Comparison of ENCODE assay signal across 25 cellular contexts in the genomic region with DNA sequence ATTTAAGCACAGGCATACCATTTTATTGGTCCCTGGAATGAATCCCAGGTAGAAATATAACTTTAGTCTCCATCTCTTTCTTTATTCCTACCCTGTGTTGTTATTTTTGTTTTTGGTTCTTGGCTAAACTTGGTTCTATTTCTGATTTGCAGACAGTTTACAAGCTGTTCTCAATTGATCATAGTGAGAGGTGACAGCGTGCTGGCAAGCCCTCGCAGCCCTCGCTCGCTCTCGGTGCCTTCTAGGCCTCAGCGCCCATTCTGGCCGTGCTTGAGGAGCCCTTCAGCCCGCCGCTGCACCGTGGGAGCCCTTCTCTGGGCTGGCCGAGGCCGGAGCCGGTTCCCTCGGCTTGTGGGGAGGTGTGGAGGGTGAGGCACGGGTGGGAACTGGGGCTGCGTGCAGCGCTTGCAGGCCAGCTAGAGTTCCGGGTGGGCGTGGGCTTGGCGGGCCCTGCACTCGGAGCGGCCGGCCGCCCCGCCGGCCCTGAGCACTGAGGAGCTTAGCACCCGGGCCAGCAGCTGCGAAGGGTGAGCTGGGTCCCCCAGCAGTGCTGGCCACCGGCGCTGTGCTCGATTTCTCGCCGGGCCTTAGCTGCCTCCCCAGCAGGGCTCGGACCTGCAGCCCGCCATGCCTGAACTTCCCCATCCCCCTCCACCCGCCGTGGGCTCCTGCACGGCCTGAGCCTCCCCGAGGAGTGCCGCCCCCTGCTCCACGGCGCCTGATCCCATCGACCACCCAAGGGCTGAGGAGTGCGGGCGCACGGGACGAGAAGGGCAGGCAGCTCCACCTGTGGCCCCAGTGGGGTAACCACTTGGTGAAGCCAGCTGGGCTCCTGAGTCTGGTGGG. TPM values are rescaled to one million over a fixed set of nuclear protein-coding genes. Genes with fewer than 3 reads are reported as not detected.
DNase-seq lines count a peak whose midpoint lies in the region; ATAC-seq, FAIRE-seq and TF ChIP-seq lines count a peak whose summit lies in the region.
"Had no signal": no experiment of that assay in that cellular context is flagged by ENCODE, and none has a peak within 500 bp of the region (broad histone marks: within the 10 kb centered on the region; RNA-seq: fewer than 3 reads in every experiment).

No MANE protein-coding gene starts in this region.

- H3K27ac Mint-ChIP-seq in activated T-cell treated with anti-CD3 and anti-CD28 coated beads, Interleukin-2, amount 50 U/mL, for 24 hours, result no peak overlapping the region
- H3K27ac Mint-ChIP-seq: CD4-positive, alpha-beta memory T cell; HFFc6 had no signal

- in situ Hi-C loops in HepG2 (cut with HindIII; ENCODE audit: extremely low pct_ligation_motif_present, low pct_unique_long_range_greater_than_20kb) (no loop called here), GM13977 (cut with MboI; ENCODE audit: low pct_unique_long_range_greater_than_20kb, low sequenced_read_pairs, unreplicated experiment) (no loop called here)

- no peaks in the 10 kb centered on the region for H4K20me1 ChIP-seq in HepG2 (ENCODE audit: insufficient read depth, low read length)
- H4K20me1 ChIP-seq: BLaER1 treated with 17β-estradiol and CSF1 and Interleukin-3, amounts not matched to agents 10 nM and 100 nM had no signal

- POLR2A ChIA-PET in HepG2 (lab: Yijun Ruan, JAX), result no interaction called here

- no peak overlapping the region for H3K4me3 Mint-ChIP-seq in activated T-cell treated with anti-CD3 and anti-CD28 coated beads, Interleukin-2, amount 50 U/mL, for 24 hours
- H3K4me3 Mint-ChIP-seq: CD4-positive, alpha-beta memory T cell; HFFc6 had no signal

- intact Hi-C loops in body of pancreas (cut with DNase I) (no loop called here), HepG2 (cut with micrococcal nuclease; ENCODE audit: unreplicated experiment) (no loop called here)

- no peak overlapping the region for H2BK5ac ChIP-seq in neuronal stem cell (ENCODE audit: low read length)

- TF ChIP-seq CTCF in 22Rv1 (IDR thresholded peaks at IDR 0.05), result no peak
- no peak for TF ChIP-seq CTCF in body of pancreas (IDR thresholded peaks at IDR 0.05)
- TF ChIP-seq CTCF in HepG2 (CRISPR knock-in tag; IDR thresholded peaks at IDR 0.05), result no peak
- TF ChIP-seq CTCF in GM13977 (IDR thresholded peaks at IDR 0.05; ENCODE audit: extremely low read depth, insufficient read depth, missing control alignments), result no peak

- peak overlapping the region; percentile 45 for H3K27ac ChIP-seq in 22Rv1
- peak overlapping the region in 3 of 4 donors; percentile 38 to 70 (median 64) for H3K27ac ChIP-seq in body of pancreas
- H3K27ac ChIP-seq in HepG2 (ENCODE audit: extremely low read length, insufficient read depth, low read length), result no peak overlapping the region
- no peak overlapping the region for H3K27ac ChIP-seq in neuronal stem cell (replicated peaks; ENCODE audit: low read length)
- H3K27ac ChIP-seq: BLaER1 treated with 17β-estradiol and CSF1 and Interleukin-3, amounts not matched to agents 10 nM and 100 nM had no signal

- CTCF ChIA-PET in HepG2 (lab: Yijun Ruan, JAX; ENCODE audit: low intra/inter-chr PET ratio, low total read pairs), result no interaction called here

- TF ChIP-seq POLR2A in body of pancreas (IDR thresholded peaks at IDR 0.05) (no peak), HepG2 (IDR thresholded peaks at IDR 0.05; ENCODE audit: insufficient read depth in 1 of 2, low read depth in 2 of 2, low read length in 2 of 2) (no peak)

- no peaks in the 10 kb centered on the region for H3K36me3 Mint-ChIP-seq in activated T-cell treated with anti-CD3 and anti-CD28 coated beads, Interleukin-2, amount 50 U/mL, for 24 hours (ENCODE audit: low read depth)
- H3K36me3 Mint-ChIP-seq: CD4-positive, alpha-beta memory T cell had no signal

- no peaks in the 10 kb centered on the region for H3K79me2 ChIP-seq in HepG2 (ENCODE audit: insufficient read depth, low read length)

- 56 to 95% methylated on average over 12 to 37 of the region's 47 CpGs for WGBS in body of pancreas, 2 donors
- WGBS in HepG2 (ENCODE audit: low lambda C conversion rate), result 88% methylated on average over 17 of the region's 47 CpGs
- WGBS in neuronal stem cell (ENCODE audit: extremely low coverage in 2 of 2, insufficient read length in 2 of 2, insufficient replicate concordance in 1 of 2), 2 donors, result no CpG with 5 or more reads among the region's 47 CpGs

- TF ChIP-seq EP300 in HepG2 (IDR thresholded peaks at IDR 0.05; ENCODE audit: low read depth in 2 of 2, low read length in 2 of 2) (no peak), HepG2 (CRISPR knock-in tag; IDR thresholded peaks at IDR 0.05; ENCODE audit: borderline replicate concordance) (no peak)

- H3K27me3 Mint-ChIP-seq in activated T-cell treated with anti-CD3 and anti-CD28 coated beads, Interleukin-2, amount 50 U/mL, for 24 hours, result peaks cover 3% of the 10 kb centered on the region

- H3K27me3 ChIP-seq in body of pancreas, result no peaks in the 10 kb centered on the region
- no peaks in the 10 kb centered on the region for H3K27me3 ChIP-seq in HepG2 (ENCODE audit: control insufficient read depth in 1 of 2, insufficient read depth in 2 of 2, low read length in 2 of 2)
- no peaks in the 10 kb centered on the region for H3K27me3 ChIP-seq in neuronal stem cell (ENCODE audit: control insufficient read depth in 3 of 3, insufficient read depth in 3 of 3, low read depth in 1 of 3, low read length in 3 of 3)
- H3K27me3 ChIP-seq: BE2C; BLaER1 treated with 17β-estradiol and CSF1 and Interleukin-3, amounts not matched to agents 10 nM and 100 nM had no signal

- no peak overlapping the region for H3K14ac ChIP-seq in neuronal stem cell (ENCODE audit: low read length)

- no peak overlapping the region for H4K8ac ChIP-seq in neuronal stem cell (ENCODE audit: low read depth, low read length)

- H3K4me1 Mint-ChIP-seq in activated T-cell treated with anti-CD3 and anti-CD28 coated beads, Interleukin-2, amount 50 U/mL, for 24 hours (ENCODE audit: low read depth), result no peaks in the 10 kb centered on the region
- H3K4me1 Mint-ChIP-seq: CD4-positive, alpha-beta memory T cell had no signal

- peaks cover 14% of the 10 kb centered on the region for H3K4me1 ChIP-seq in body of pancreas
- H3K4me1 ChIP-seq in HepG2 (ENCODE audit: insufficient read depth, low read length), result peaks cover 35% of the 10 kb centered on the region
- H3K4me1 ChIP-seq in neuronal stem cell (ENCODE audit: control insufficient read depth in 2 of 2, insufficient read depth in 1 of 2, low read depth in 1 of 2, low read length in 2 of 2), result no peaks in the 10 kb centered on the region
- H3K4me1 ChIP-seq: BE2C; BLaER1 treated with 17β-estradiol and CSF1 and Interleukin-3, amounts not matched to agents 10 nM and 100 nM; HAP-1 had no signal

- no peaks in the 10 kb centered on the region for H3K79me1 ChIP-seq in neuronal stem cell (ENCODE audit: low read depth, low read length)

- H3K4me3 ChIP-seq in body of pancreas (no peak overlapping the region), HepG2 (replicated peaks in 1 of 3; ENCODE audit: insufficient read depth in 1 of 3, low read depth in 2 of 3, low read length in 3 of 3) (no peak overlapping the region), neuronal stem cell (ENCODE audit: low read length in 2 of 2) (no peak overlapping the region)
- H3K4me3 ChIP-seq: A549; BLaER1 treated with 17β-estradiol and CSF1 and Interleukin-3, amounts not matched to agents 10 nM and 100 nM; GM12878; HAP-1 had no signal

- no peak overlapping the region for H3K4ac ChIP-seq in neuronal stem cell (ENCODE audit: low read length)

- peaks cover 2% of the 10 kb centered on the region for H3K9me3 Mint-ChIP-seq in activated T-cell treated with anti-CD3 and anti-CD28 coated beads, Interleukin-2, amount 50 U/mL, for 24 hours

- FAIRE-seq in HepG2 (lab: Jason Lieb, UNC), result no peak
- FAIRE-seq: A549, G401.6, GM12878, GM18507, H54 had no signal

- DNase-seq in body of pancreas (peak in 3 of 4 donors; percentile 7 to 17 (median 14)), HepG2 (ENCODE audit: low spot score) (no peak), neuronal stem cell (ENCODE audit: low spot score) (no peak), germinal center (ENCODE audit: low spot score) (no peak), GM13977 (ENCODE audit: low spot score) (no peak)
- DNase-seq in activated naive CD4-positive, alpha-beta T cell (lab: John Stamatoyannopoulos, UW), result no peak
- DNase-seq in activated T-cell treated with anti-CD3 and anti-CD28 coated beads, Interleukin-2, amount 50 U/mL, for 24 hours, result no peak
- DNase-seq: 8988T; ACHN; AML-193; BE2C; CD4-positive, alpha-beta memory T cell; COR-L47; DMS153; DND-41; GOT3; HFFc6 had no signal

- H3K18ac ChIP-seq in neuronal stem cell (ENCODE audit: low read length), result peak overlapping the region; percentile 80

- H3K9ac ChIP-seq in HepG2 (ENCODE audit: insufficient read depth, low read depth, low read length), result no peak overlapping the region
- no peak overlapping the region for H3K9ac ChIP-seq in neuronal stem cell (ENCODE audit: low read depth, low read length, poor library complexity)
- H3K9ac ChIP-seq: BLaER1 treated with 17β-estradiol and CSF1 and Interleukin-3, amounts not matched to agents 10 nM and 100 nM had no signal

- no peak overlapping the region for H2AK5ac ChIP-seq in neuronal stem cell (ENCODE audit: low read depth, low read length)

- H2BK15ac ChIP-seq in neuronal stem cell (ENCODE audit: low read length), result no peak overlapping the region

- H3K9me3 ChIP-seq in body of pancreas (no peaks in the 10 kb centered on the region), HepG2 (ENCODE audit: low read length) (peaks cover under 1% of the 10 kb centered on the region; the same call in 1 of the 2 replicates), neuronal stem cell (replicated peaks in 1 of 2; ENCODE audit: control insufficient read depth in 2 of 2, insufficient read depth in 1 of 2, low read depth in 1 of 2, low read length in 2 of 2) (peaks cover 0 to 1% of the 10 kb centered on the region in 2 donors)
- H3K9me3 ChIP-seq: A549, BE2C, HAP-1 had no signal

- no peak overlapping the region for H4K91ac ChIP-seq in neuronal stem cell (ENCODE audit: low read depth, low read length, poor library complexity)

- no peak for TF ChIP-seq RAD21 in HepG2 (CRISPR knock-in tag; IDR thresholded peaks at IDR 0.05)

- H2BK12ac ChIP-seq in neuronal stem cell (ENCODE audit: low read length), result no peak overlapping the region

- H2AFZ ChIP-seq in HepG2 (ENCODE audit: low read length) (no peak overlapping the region), neuronal stem cell (ENCODE audit: low read length) (no peak overlapping the region)

- no peak for ATAC-seq in body of pancreas
- ATAC-seq in HepG2, result no peak
- ATAC-seq: GM12878 had no signal

- H3K36me3 ChIP-seq in body of pancreas (replicated peaks in 1 of 2; ENCODE audit: insufficient read depth in 1 of 2, low read depth in 2 of 2) (no peaks in the 10 kb centered on the region), HepG2 (replicated peaks in 1 of 2; ENCODE audit: control insufficient read depth in 1 of 2, insufficient read depth in 2 of 2, low read length in 2 of 2) (no peaks in the 10 kb centered on the region), neuronal stem cell (replicated peaks in 1 of 2; ENCODE audit: control insufficient read depth in 2 of 2, insufficient read depth in 2 of 2, low read length in 2 of 2) (no peaks in the 10 kb centered on the region)
- H3K36me3 ChIP-seq: BE2C; BLaER1 treated with 17β-estradiol and CSF1 and Interleukin-3, amounts not matched to agents 10 nM and 100 nM; HAP-1 had no signal

- no peak overlapping the region for H2BK120ac ChIP-seq in neuronal stem cell (ENCODE audit: low read depth, low read length)

- H3K4me2 ChIP-seq in HepG2 (ENCODE audit: low read depth, low read length) (no peak overlapping the region), neuronal stem cell (ENCODE audit: insufficient read depth, low read length, poor library complexity, severe bottlenecking) (no peak overlapping the region)
- H3K4me2 ChIP-seq: BLaER1 treated with 17β-estradiol and CSF1 and Interleukin-3, amounts not matched to agents 10 nM and 100 nM had no signal

- H3K23ac ChIP-seq in neuronal stem cell (ENCODE audit: low read depth, low read length, poor library complexity), result peak overlapping the region; percentile 65

- BruUV-seq in HepG2 (replicated peaks; lab: Mats Ljungman, UMichigan), result no TSS peak

RNA-seq across cellular contexts. Expression of gene SNRPE, which starts 38.7 kb away (rescaled TPM):
- total RNA-seq in body of pancreas (10 to 100 TPM; 27.2 to 80.8 TPM), HepG2 (2016; rRNA removed; fragmentation: Illumina TruSeq; extraction: Trizol) (281 and 397 TPM in 2 replicates)
- total RNA-seq in HepG2 (2016; cell fraction: cytosol; rRNA removed; fragmentation: Illumina TruSeq; extraction: Trizol; ENCODE audit: low read depth), result 127 and 132 TPM in 2 replicates
- 284 and 448 TPM in 2 replicates for total RNA-seq in HepG2 (2016; cell fraction: insoluble cytoplasmic fraction; rRNA removed; fragmentation: Illumina TruSeq; extraction: Trizol)
- total RNA-seq in HepG2 (2016; cell fraction: membrane; rRNA removed; fragmentation: Illumina TruSeq; extraction: Trizol), result 202 and 234 TPM in 2 replicates
- 116 and 125 TPM in 2 replicates for total RNA-seq in HepG2 (2016; cell fraction: nucleus; rRNA removed; fragmentation: Illumina TruSeq; extraction: Trizol)
- 99.9 and 146 TPM in 2 replicates for polyA plus RNA-seq in HepG2 (2011; rRNA removed)
- polyA plus RNA-seq in HepG2 (2011; cell fraction: cytosol; rRNA removed), result 124 and 143 TPM in 2 replicates
- 40.4 and 45.1 TPM in 2 replicates for polyA plus RNA-seq in HepG2 (2011; cell fraction: nucleus; rRNA removed)
- polyA plus RNA-seq in HepG2 (2012), result 214 and 272 TPM in 2 replicates
- 231 and 232 TPM in 2 replicates for polyA plus RNA-seq in HepG2 (2016; cell fraction: cytosol; fragmentation: Illumina TruSeq; extraction: Trizol; ENCODE audit: low read depth)
- 479 and 511 TPM in 2 replicates for polyA plus RNA-seq in HepG2 (2016; cell fraction: insoluble cytoplasmic fraction; fragmentation: Illumina TruSeq; extraction: Trizol; ENCODE audit: low read depth)
- 269 and 273 TPM in 2 replicates for polyA plus RNA-seq in HepG2 (2016; cell fraction: membrane; fragmentation: Illumina TruSeq; extraction: Trizol; ENCODE audit: low read depth)
- polyA plus RNA-seq in HepG2 (2016; cell fraction: nucleus; fragmentation: Illumina TruSeq; extraction: Trizol; ENCODE audit: insufficient read depth, low read depth), result 235 and 237 TPM in 2 replicates
- 19.3 and 51.2 TPM in 2 replicates for polyA minus RNA-seq in HepG2 (2011; rRNA and poly(A)+ RNA removed; ENCODE audit: low replicate concordance)
- 18.3 and 33.6 TPM in 2 replicates for polyA minus RNA-seq in HepG2 (2011; cell fraction: cytosol; rRNA and poly(A)+ RNA removed)
- polyA minus RNA-seq in HepG2 (2011; cell fraction: nucleus; rRNA and poly(A)+ RNA removed), result 38.9 and 43.3 TPM in 2 replicates
- polyA plus RNA-seq in neuronal stem cell (2013, experiment 1 of 2), result 618 TPM
- 614 TPM for polyA plus RNA-seq in neuronal stem cell (2013, experiment 2 of 2)

Comparison
In these comparisons a context has a peak if more than half of its experiments do, and no peak if none do; other contexts are left out.
1. H3K27ac ChIP-seq: peak in 22Rv1 (single experiment) and body of pancreas (3 of 4); none in HepG2 (single experiment) and neuronal stem cell (single experiment).
2. DNase-seq: peak in body of pancreas (3 of 4); none in HepG2 (single experiment), neuronal stem cell (single experiment), activated naive CD4-positive, alpha-beta T cell (0 of 4), germinal center (single experiment), activated T-cell treated with anti-CD3 and anti-CD28 coated beads, Interleukin-2, amount 50 U/mL, for 24 hours (single experiment) and GM13977 (single experiment).